ENCODE assay signal across 8 cellular contexts in the genomic region with DNA sequence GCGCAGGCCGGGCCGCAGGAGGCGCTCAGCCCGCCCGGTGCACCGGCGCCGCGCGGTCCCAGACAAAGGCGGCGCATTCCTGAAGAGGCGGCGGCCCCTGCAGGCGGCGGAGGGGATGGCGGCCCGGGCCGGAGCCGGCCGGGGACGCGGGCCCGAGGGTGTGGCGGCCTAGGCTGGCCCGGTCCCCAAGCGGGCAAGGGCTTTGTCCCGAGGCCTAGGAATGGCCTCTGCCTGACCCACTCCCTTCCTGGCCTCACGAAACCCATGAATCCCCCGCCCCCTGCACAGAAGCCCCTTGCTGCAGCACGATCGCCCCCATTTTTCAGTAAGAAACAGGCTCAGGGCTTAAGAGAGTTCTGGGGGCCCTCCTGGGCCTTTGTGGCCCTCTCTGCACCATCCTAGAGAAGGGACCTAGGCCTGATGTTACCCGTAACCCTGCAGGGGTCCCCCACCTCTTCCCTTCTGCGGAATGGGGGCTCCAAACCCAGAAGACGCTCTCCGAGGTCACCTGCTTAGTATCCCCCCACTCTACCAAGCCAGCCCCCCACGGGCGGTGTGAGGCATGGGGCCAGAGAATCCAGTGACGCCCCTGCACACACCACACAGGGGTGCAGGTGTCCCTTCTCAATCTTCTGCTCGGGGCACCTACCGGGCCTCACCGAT. TPM values are rescaled to one million over a fixed set of nuclear protein-coding genes. Genes with fewer than 3 reads are reported as not detected.
DNase-seq lines count a peak whose midpoint lies in the region; ATAC-seq and TF ChIP-seq lines count a peak whose summit lies in the region.

No MANE protein-coding gene starts in this region.

- H3K27ac ChIP-seq in iPS-18a (ENCODE audit: low read length): no peak overlapping the region
- H3K27ac ChIP-seq in spleen: peak overlapping the region in 4 of 8 donors; percentile 26 to 54 (median 42)

- H3K27me3 ChIP-seq in iPS-18a (ENCODE audit: control insufficient read depth, insufficient read depth, low read length): no peaks in the 10 kb centered on the region
- peaks cover 0 to 16% (median 10%) of the 10 kb centered on the region in 7 donors for H3K27me3 ChIP-seq in spleen (replicated peaks in 1 of 7)

- intact Hi-C loops in spleen (cut with DNase I; ENCODE audit: low total_unique reads): loop anchor here (5.0 kb wide), 1 partner anchor 111 kb away; no protein-coding TSS in a partner anchor

- peak overlapping the region; percentile 81 for H3K9ac ChIP-seq in iPS-18a (ENCODE audit: low read length)

- no peaks in the 10 kb centered on the region for H3K36me3 ChIP-seq in iPS-18a (ENCODE audit: control insufficient read depth, low read depth, low read length)
- H3K36me3 ChIP-seq in spleen: no peaks in the 10 kb centered on the region

- TF ChIP-seq POLR2A in spleen (IDR thresholded peaks at IDR 0.05): no peak

- ATAC-seq in GM21737 (IDR thresholded peaks at IDR 0.05; ENCODE audit: unreplicated experiment) (no peak), GM21528 (IDR thresholded peaks at IDR 0.05; ENCODE audit: low FRiP score, unreplicated experiment) (no peak)

- H3K4me3 ChIP-seq in astrocyte of the cerebellum (ENCODE audit: low read depth, low read length): no peak overlapping the region
- peak overlapping the region; percentile 58 for H3K4me3 ChIP-seq in iPS-18a (ENCODE audit: low read length)
- peak overlapping the region in 4 of 8 donors; percentile 29 to 73 (median 58) for H3K4me3 ChIP-seq in spleen

- in situ Hi-C loops in astrocyte of the cerebellum (cut with HindIII; ENCODE audit: low sequenced_read_pairs): no loop called here

- TF ChIP-seq CTCF in astrocyte of the cerebellum (IDR thresholded peaks at IDR 0.05; ENCODE audit: low read depth, low read length, missing control alignments) (peak; percentile 62), spleen (IDR thresholded peaks at IDR 0.05 in 8 of 11, conservative IDR thresholded peaks at IDR 0.05 in 3 of 11) (peak in 10 of 11 experiments; percentile 31 to 88 (median 82))

- WGBS in spleen, 5 donors: 20 to 52% (median 29%) methylated on average over 8 to 43 of the region's 43 CpGs

- DNase-seq in ELF-1 (ENCODE audit: low read depth, low spot score): peak; percentile 65
- peak; percentile 82 for DNase-seq in HT-29 (ENCODE audit: low spot score)
- peak; percentile 17 to 51 (median 34) for DNase-seq in T-helper 1 cell
- DNase-seq in astrocyte of the cerebellum (ENCODE audit: low read depth): no peak
- peak; percentile 90 for DNase-seq in spleen

- no peaks in the 10 kb centered on the region for H3K9me3 ChIP-seq in iPS-18a (ENCODE audit: control insufficient read depth, low read depth, low read length)
- no peaks in the 10 kb centered on the region for H3K9me3 ChIP-seq in spleen

- H3K4me1 ChIP-seq in iPS-18a (ENCODE audit: control insufficient read depth, low read depth, low read length) (no peaks in the 10 kb centered on the region), spleen (peaks cover 7 to 50% (median 31%) of the 10 kb centered on the region in 6 donors)

RNA-seq across cellular contexts. Expression of a gene that starts 0.4 kb away (rescaled TPM):
- total RNA-seq in HT-29 (2014; rRNA removed; shearing (Covaris generic)): 41.7 and 45.7 TPM in 2 replicates
- total RNA-seq in spleen: 10 to 100 TPM in 2 of 7 donors, 1 to 10 TPM in 5; 4.5 to 11.8 (median 7.0) TPM
- polyA plus RNA-seq in spleen: 1 to 10 TPM; 1.5 to 6.5 (median 2.8) TPM

RNA-seq across cellular contexts. Expression of a gene that starts 51.4 kb away (rescaled TPM):
- 132 and 163 TPM in 2 replicates for total RNA-seq in HT-29 (2014; rRNA removed; shearing (Covaris generic))
- 10 to 100 TPM; 25.6 to 49.9 (median 32.4) TPM for total RNA-seq in spleen
- 10 to 100 TPM; 50.0 to 70.0 (median 66.1) TPM for polyA plus RNA-seq in spleen
